In the genomic region with DNA sequence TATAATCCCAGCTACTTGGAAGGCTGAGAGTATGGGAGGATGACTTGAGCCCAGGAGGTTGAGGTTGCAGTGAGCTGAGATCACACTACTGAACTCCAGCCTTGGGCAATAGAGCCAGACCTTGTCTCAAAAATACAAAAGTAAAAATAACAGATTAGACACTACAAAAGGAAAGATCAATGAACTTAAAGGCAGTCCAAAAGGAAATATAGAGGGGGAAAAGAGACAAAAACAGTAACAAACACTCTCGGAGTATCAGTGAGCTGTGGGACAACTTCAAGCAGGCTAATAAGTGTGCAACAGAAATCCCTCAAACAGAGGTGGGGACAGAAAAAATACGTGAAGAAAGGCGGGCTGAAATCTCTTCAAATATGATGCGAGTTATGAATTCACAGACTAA, we compare ENCODE assay signal across 32 cellular contexts.
"Had no signal": no experiment of that assay in that cellular context is flagged by ENCODE, and none has a peak within 500 bp of the region (broad histone marks: within the 10 kb centered on the region; RNA-seq: fewer than 3 reads in every experiment).

No MANE protein-coding gene starts in this region.

- H3K9me3 ChIP-seq: colonic mucosa, gastrocnemius medialis had no signal

- H3K27ac ChIP-seq: ascending aorta, breast epithelium, cardiac muscle cell, colonic mucosa, dorsolateral prefrontal cortex, esophagus muscularis mucosa, foreskin keratinocyte, gastrocnemius medialis, heart left ventricle had no signal

- H3K36me3 ChIP-seq: breast epithelium, cardiac muscle cell, colonic mucosa, gastrocnemius medialis had no signal

- H3K4me1 ChIP-seq: ascending aorta, breast epithelium, colonic mucosa, esophagus muscularis mucosa, foreskin keratinocyte, gastrocnemius medialis, heart left ventricle had no signal

- H3K27ac Mint-ChIP-seq: activated CD4-positive, alpha-beta memory T cell treated with anti-CD3 and anti-CD28 coated beads for 36 hours; activated CD4-positive, alpha-beta T cell treated with anti-CD3 and anti-CD28 coated beads for 36 hours; activated CD4-positive, alpha-beta T cell treated with anti-CD3 and anti-CD28 coated beads, Interleukin-2, amount 10 ng/mL, durations not matched to agents 24 days and 14 days; activated CD8-positive, alpha-beta memory T cell treated with anti-CD3 and anti-CD28 coated beads, Interleukin-2, amount 10 ng/mL, durations not matched to agents 7 days and 5 days; activated CD8-positive, alpha-beta T cell treated with anti-CD3 and anti-CD28 coated beads, Interleukin-2, amount 10 ng/mL, durations not matched to agents 7 days and 5 days; activated naive CD4-positive, alpha-beta T cell treated with anti-CD3 and anti-CD28 coated beads, Interleukin-2, amount 10 ng/mL, durations not matched to agents 7 days and 5 days; activated naive CD4-positive, alpha-beta T cell treated with anti-CD3 and anti-CD28 coated beads, Interleukin-2, amount 50 U/mL, for 72 hours; activated naive CD8-positive, alpha-beta T cell treated with anti-CD3 and anti-CD28 coated beads, Interleukin-2, amount 10 ng/mL, durations not matched to agents 7 days and 5 days; activated T-helper 1 cell treated with anti-CD3 and anti-CD28 coated beads, Interleukin-12 subunit alpha, Interleukin-12 subunit beta, Interleukin-2, Interleukin-4 antibody, amounts not matched to agents 30 ng/mL and 10 ng/mL and 1 ng/mL, durations not matched to agents 14 hours and 24 hours and 36 hours; activated T-helper 2 cell treated with anti-CD3 and anti-CD28 coated beads, Interferon-gamma antibody, Interleukin-2, Interleukin-4, amounts not matched to agents 10 μg/mL and 5 μg/mL and 100 μg/mL, durations not matched to agents 14 hours and 24 hours and 36 hours; brain had no signal

- H3K27me3 ChIP-seq: ascending aorta, breast epithelium, cardiac muscle cell, colonic mucosa, dorsolateral prefrontal cortex, esophagus muscularis mucosa, foreskin keratinocyte, gastrocnemius medialis, heart left ventricle had no signal

- H3K4me3 Mint-ChIP-seq: activated CD4-positive, alpha-beta memory T cell treated with anti-CD3 and anti-CD28 coated beads for 36 hours; activated CD4-positive, alpha-beta T cell treated with anti-CD3 and anti-CD28 coated beads for 36 hours; activated CD4-positive, alpha-beta T cell treated with anti-CD3 and anti-CD28 coated beads, Interleukin-2, amount 10 ng/mL, durations not matched to agents 24 days and 14 days; activated CD8-positive, alpha-beta memory T cell treated with anti-CD3 and anti-CD28 coated beads, Interleukin-2, amount 10 ng/mL, durations not matched to agents 7 days and 5 days; activated CD8-positive, alpha-beta T cell treated with anti-CD3 and anti-CD28 coated beads, Interleukin-2, amount 10 ng/mL, durations not matched to agents 7 days and 5 days; activated naive CD4-positive, alpha-beta T cell treated with anti-CD3 and anti-CD28 coated beads, Interleukin-2, amount 10 ng/mL, durations not matched to agents 7 days and 5 days; activated naive CD8-positive, alpha-beta T cell treated with anti-CD3 and anti-CD28 coated beads, Interleukin-2, amount 10 ng/mL, durations not matched to agents 7 days and 5 days; activated T-helper 1 cell treated with anti-CD3 and anti-CD28 coated beads, Interleukin-12 subunit alpha, Interleukin-12 subunit beta, Interleukin-2, Interleukin-4 antibody, amounts not matched to agents 30 ng/mL and 10 ng/mL and 1 ng/mL, durations not matched to agents 14 hours and 24 hours and 36 hours; brain had no signal

- DNase-seq: activated CD4-positive, alpha-beta memory T cell treated with anti-CD3 and anti-CD28 coated beads for 36 hours; activated CD4-positive, alpha-beta T cell treated with anti-CD3 and anti-CD28 coated beads for 36 hours; activated CD4-positive, alpha-beta T cell treated with anti-CD3 and anti-CD28 coated beads, Interleukin-2, amount 10 ng/mL, durations not matched to agents 24 days and 14 days; activated CD4-positive, CD25-positive, alpha-beta regulatory T cell; activated CD4-positive, CD25-positive, alpha-beta regulatory T cell treated with anti-CD3 and anti-CD28 coated beads, Interleukin-2, amount 50 U/mL, for 72 hours; activated CD8-positive, alpha-beta memory T cell treated with anti-CD3 and anti-CD28 coated beads, Interleukin-2, amount 10 ng/mL, durations not matched to agents 7 days and 5 days; activated CD8-positive, alpha-beta memory T cell treated with anti-CD3 and anti-CD28 coated beads, Interleukin-2, amount 50 U/mL, for 4 hours; activated CD8-positive, alpha-beta T cell treated with anti-CD3 and anti-CD28 coated beads, Interleukin-2, amount 10 ng/mL, durations not matched to agents 7 days and 5 days; activated effector memory CD4-positive, alpha-beta T cell treated with anti-CD3 and anti-CD28 coated beads, Interleukin-2, amount 50 U/mL, for 16 hours; activated naive CD4-positive, alpha-beta T cell treated with anti-CD3 and anti-CD28 coated beads, Interleukin-2, amount 10 ng/mL, durations not matched to agents 7 days and 5 days; activated naive CD8-positive, alpha-beta T cell treated with anti-CD3 and anti-CD28 coated beads, Interleukin-2, amount 10 ng/mL, durations not matched to agents 7 days and 5 days; activated T-cell treated with anti-CD3 and anti-CD28 coated beads, Interleukin-2, amount 50 U/mL, for 1 hour; activated T-cell treated with anti-CD3 and anti-CD28 coated beads, Interleukin-2, amount 50 U/mL, for 48 hours; central memory CD4-positive, alpha-beta T cell; cerebellar nuclear complex; colonic mucosa; dorsolateral prefrontal cortex; effector memory CD4-positive, alpha-beta T cell; erythroblast; foreskin keratinocyte; gastrocnemius medialis; glutamatergic neuron; heart left ventricle; T-helper 2 cell had no signal

- H3K27me3 Mint-ChIP-seq: activated CD4-positive, alpha-beta memory T cell treated with anti-CD3 and anti-CD28 coated beads for 36 hours; activated CD4-positive, alpha-beta T cell treated with anti-CD3 and anti-CD28 coated beads for 36 hours; activated CD4-positive, alpha-beta T cell treated with anti-CD3 and anti-CD28 coated beads, Interleukin-2, amount 10 ng/mL, durations not matched to agents 24 days and 14 days; activated CD8-positive, alpha-beta memory T cell treated with anti-CD3 and anti-CD28 coated beads, Interleukin-2, amount 10 ng/mL, durations not matched to agents 7 days and 5 days; activated naive CD4-positive, alpha-beta T cell treated with anti-CD3 and anti-CD28 coated beads, Interleukin-2, amount 10 ng/mL, durations not matched to agents 7 days and 5 days; activated naive CD8-positive, alpha-beta T cell treated with anti-CD3 and anti-CD28 coated beads, Interleukin-2, amount 10 ng/mL, durations not matched to agents 7 days and 5 days; brain had no signal

- H3K4me3 ChIP-seq: ascending aorta, breast epithelium, cardiac muscle cell, colonic mucosa, dorsolateral prefrontal cortex, esophagus muscularis mucosa, gastrocnemius medialis, heart left ventricle had no signal

- ATAC-seq: activated CD4-positive, alpha-beta T cell treated with anti-CD3 and anti-CD28 coated beads for 36 hours; activated CD8-positive, alpha-beta memory T cell treated with anti-CD3 and anti-CD28 coated beads, Interleukin-2, amount 10 ng/mL, durations not matched to agents 7 days and 5 days; activated CD8-positive, alpha-beta T cell treated with anti-CD3 and anti-CD28 coated beads, Interleukin-2, amount 10 ng/mL, durations not matched to agents 7 days and 5 days; activated naive CD4-positive, alpha-beta T cell treated with anti-CD3 and anti-CD28 coated beads, Interleukin-2, amount 50 U/mL, for 72 hours; foreskin keratinocyte; gastrocnemius medialis; heart left ventricle had no signal
